ENCODE assay signal across 1 cellular context in genomic region chrX:43703211-43703791, GRCh38.
TF ChIP-seq lines count a peak whose summit lies in the region.

No MANE protein-coding gene starts in this region.

TF ChIP-seq in IMR-90, 13 proteins besides CTCF, POLR2A, EP300 and RAD21 (continued from another document):
- TF ChIP-seq USF2 (IDR thresholded peaks at IDR 0.05; ENCODE audit: low read depth, low read length): no peak
TF ChIP-seq in IMR-90: peak in this region for 0.
